ENCODE assay signal across 14 cellular contexts in the genomic region with DNA sequence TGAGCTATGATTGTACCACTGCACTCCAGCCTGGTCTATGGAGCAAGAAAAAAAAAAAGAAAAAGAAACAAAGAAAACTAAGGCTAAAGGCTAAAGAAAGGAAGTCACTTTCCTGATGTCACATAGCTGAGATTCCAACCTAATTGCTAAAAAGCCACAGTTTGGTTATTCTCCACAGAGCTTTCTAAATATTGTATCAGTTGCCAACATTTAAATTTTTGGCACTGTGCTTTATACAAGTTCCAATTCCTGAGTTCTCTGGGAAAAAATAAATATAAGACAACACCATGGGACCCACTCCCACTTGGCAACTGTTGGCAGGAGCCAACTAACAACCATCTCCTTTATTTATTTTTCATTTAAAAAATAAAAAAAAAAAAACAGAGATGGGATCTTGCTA. TPM values are rescaled to one million over a fixed set of nuclear protein-coding genes. Genes with fewer than 3 reads are reported as not detected.
DNase-seq lines count a peak whose midpoint lies in the region; ATAC-seq, FAIRE-seq and TF ChIP-seq lines count a peak whose summit lies in the region.
"Had no signal": no experiment of that assay in that cellular context is flagged by ENCODE, and none has a peak within 500 bp of the region (broad histone marks: within the 10 kb centered on the region; RNA-seq: fewer than 3 reads in every experiment).

No MANE protein-coding gene starts in this region.

- no peak for TF ChIP-seq EP300 in HepG2 (IDR thresholded peaks at IDR 0.05; ENCODE audit: low read depth in 2 of 2, low read length in 2 of 2)
- TF ChIP-seq EP300 in HepG2 (CRISPR knock-in tag; IDR thresholded peaks at IDR 0.05; ENCODE audit: borderline replicate concordance) = no peak

- TF ChIP-seq POLR2A in HepG2 (IDR thresholded peaks at IDR 0.05; ENCODE audit: insufficient read depth in 1 of 2, low read depth in 2 of 2, low read length in 2 of 2) = no peak

- TF ChIP-seq CTCF in liver (IDR thresholded peaks at IDR 0.05; ENCODE audit: low read depth, low read length, missing input control) = no peak
- no peak for TF ChIP-seq CTCF in HepG2 (CRISPR knock-in tag; IDR thresholded peaks at IDR 0.05)
- TF ChIP-seq CTCF in astrocyte of the spinal cord (IDR thresholded peaks at IDR 0.05; ENCODE audit: low read depth, low read length) = no peak
- TF ChIP-seq CTCF in kidney epithelial cell (IDR thresholded peaks at IDR 0.05; ENCODE audit: insufficient read depth, low read length, poor library complexity, severe bottlenecking) = no peak
- no peak for TF ChIP-seq CTCF in mesothelial cell of epicardium (IDR thresholded peaks at IDR 0.05; ENCODE audit: unreplicated experiment)

- POLR2A ChIA-PET in HepG2 (lab: Yijun Ruan, JAX) = no interaction called here

- no peak overlapping the region for H3K27ac Mint-ChIP-seq in mesothelial cell of epicardium
- H3K27ac Mint-ChIP-seq: activated naive CD8-positive, alpha-beta T cell treated with anti-CD3 and anti-CD28 coated beads, Interleukin-2, amount 10 ng/mL, durations not matched to agents 7 days and 5 days; nephron progenitor cell had no signal

- H3K27me3 ChIP-seq in liver (ENCODE audit: control insufficient read depth in 4 of 4, insufficient read depth in 4 of 4, low read length in 3 of 4) (no peaks in the 10 kb centered on the region), HepG2 (ENCODE audit: control insufficient read depth in 1 of 2, insufficient read depth in 2 of 2, low read length in 2 of 2) (no peaks in the 10 kb centered on the region), kidney epithelial cell (ENCODE audit: control insufficient read depth, insufficient read depth, low read length) (no peaks in the 10 kb centered on the region)

- DNase-seq in HepG2 (ENCODE audit: low spot score) (no peak), astrocyte of the spinal cord (ENCODE audit: low read depth, low spot score) (peak; percentile 69), kidney epithelial cell (ENCODE audit: low read depth) (peak; percentile 10), mesothelial cell of epicardium (ENCODE audit: low spot score in 2 of 2, unreplicated experiment in 2 of 2) (no peak), posterior vena cava (ENCODE audit: low spot score) (no peak)
- DNase-seq: 8988T; activated naive CD8-positive, alpha-beta T cell treated with anti-CD3 and anti-CD28 coated beads, Interleukin-2, amount 10 ng/mL, durations not matched to agents 7 days and 5 days; effector memory CD4-positive, alpha-beta T cell; nephron progenitor cell; T-helper 17 cell had no signal

- peaks cover 7% of the 10 kb centered on the region for H3K4me1 Mint-ChIP-seq in mesothelial cell of epicardium

- no peak overlapping the region for H3K4me3 Mint-ChIP-seq in mesothelial cell of epicardium
- H3K4me3 Mint-ChIP-seq: T-helper 17 cell had no signal

- no peak overlapping the region for H3K4me2 ChIP-seq in HepG2 (ENCODE audit: low read depth, low read length)

- no peaks in the 10 kb centered on the region for H4K20me1 ChIP-seq in HepG2 (ENCODE audit: insufficient read depth, low read length)

- H3K27me3 Mint-ChIP-seq in mesothelial cell of epicardium (ENCODE audit: low read depth) = no peaks in the 10 kb centered on the region
- H3K27me3 Mint-ChIP-seq: activated naive CD8-positive, alpha-beta T cell treated with anti-CD3 and anti-CD28 coated beads, Interleukin-2, amount 10 ng/mL, durations not matched to agents 7 days and 5 days; T-helper 17 cell had no signal

- H2AFZ ChIP-seq in HepG2 (ENCODE audit: low read length) = no peak overlapping the region

- peaks cover 0 to 21% (median 8%) of the 10 kb centered on the region in 4 donors for H3K36me3 ChIP-seq in liver (ENCODE audit: control insufficient read depth in 4 of 4, insufficient read depth in 3 of 4, low read depth in 1 of 4, low read length in 3 of 4)
- H3K36me3 ChIP-seq in HepG2 (replicated peaks in 1 of 2; ENCODE audit: control insufficient read depth in 1 of 2, insufficient read depth in 2 of 2, low read length in 2 of 2) = peaks cover 3 to 5% of the 10 kb centered on the region in 2 experiments; a peak in 2 of 5 replicates
- H3K36me3 ChIP-seq in kidney epithelial cell (ENCODE audit: control insufficient read depth, insufficient read depth, low read length) = no peaks in the 10 kb centered on the region

- H3K4me3 ChIP-seq in liver (ENCODE audit: low read depth in 1 of 3, low read length in 3 of 3) (no peak overlapping the region), HepG2 (replicated peaks in 1 of 3; ENCODE audit: insufficient read depth in 1 of 3, low read depth in 2 of 3, low read length in 3 of 3) (no peak overlapping the region), astrocyte of the spinal cord (ENCODE audit: low read depth, low read length) (no peak overlapping the region), kidney epithelial cell (ENCODE audit: low read depth, low read length) (no peak overlapping the region)

- H3K27ac ChIP-seq in liver (ENCODE audit: low read depth in 1 of 2, low read length in 2 of 2) (no peak overlapping the region), HepG2 (ENCODE audit: extremely low read length, insufficient read depth, low read length) (no peak overlapping the region)
- H3K27ac ChIP-seq: KMS-11 had no signal

- peaks cover 3% of the 10 kb centered on the region for H3K9me3 Mint-ChIP-seq in mesothelial cell of epicardium
- H3K9me3 Mint-ChIP-seq: activated naive CD8-positive, alpha-beta T cell treated with anti-CD3 and anti-CD28 coated beads, Interleukin-2, amount 10 ng/mL, durations not matched to agents 7 days and 5 days; nephron progenitor cell had no signal

- no peaks in the 10 kb centered on the region for H3K9me3 ChIP-seq in liver (ENCODE audit: control insufficient read depth in 4 of 4, low read length in 3 of 4)
- H3K9me3 ChIP-seq in HepG2 (ENCODE audit: low read length) = no peaks in the 10 kb centered on the region

- intact Hi-C loops in HepG2 (cut with micrococcal nuclease; ENCODE audit: unreplicated experiment) (no loop called here), posterior vena cava (cut with DNase I) (no loop called here)

- peaks cover 10% of the 10 kb centered on the region for H3K36me3 Mint-ChIP-seq in mesothelial cell of epicardium

- FAIRE-seq in HepG2 (lab: Jason Lieb, UNC) = no peak

- in situ Hi-C loops in HepG2 (cut with HindIII; ENCODE audit: extremely low pct_ligation_motif_present, low pct_unique_long_range_greater_than_20kb) (no loop called here), astrocyte of the spinal cord (cut with HindIII; ENCODE audit: low sequenced_read_pairs) (no loop called here)

- H3K9ac ChIP-seq in liver (ENCODE audit: low read depth in 1 of 2, low read length in 2 of 2) (no peak overlapping the region), HepG2 (ENCODE audit: insufficient read depth, low read depth, low read length) (no peak overlapping the region)
- H3K9ac ChIP-seq: KMS-11 had no signal

- peaks cover 0 to 4% (median 2%) of the 10 kb centered on the region in 4 donors for H3K4me1 ChIP-seq in liver (ENCODE audit: control insufficient read depth in 4 of 4, insufficient read depth in 4 of 4, low read length in 3 of 4)
- no peaks in the 10 kb centered on the region for H3K4me1 ChIP-seq in HepG2 (ENCODE audit: insufficient read depth, low read length)

- no TSS peak for BruUV-seq in HepG2 (replicated peaks; lab: Mats Ljungman, UMichigan)

- CTCF ChIA-PET in HepG2 (lab: Yijun Ruan, JAX; ENCODE audit: low intra/inter-chr PET ratio, low total read pairs) = no interaction called here

- ATAC-seq in HepG2 = no peak
- no peak for ATAC-seq in GM21717 (IDR thresholded peaks at IDR 0.05; ENCODE audit: unreplicated experiment)
- ATAC-seq in HG03442 (IDR thresholded peaks at IDR 0.05; ENCODE audit: unreplicated experiment) = no peak
- ATAC-seq: T-helper 17 cell had no signal

- TF ChIP-seq RAD21 in liver (IDR thresholded peaks at IDR 0.05) = no peak
- TF ChIP-seq RAD21 in HepG2 (CRISPR knock-in tag; IDR thresholded peaks at IDR 0.05) = no peak

- no peaks in the 10 kb centered on the region for H3K79me2 ChIP-seq in HepG2 (ENCODE audit: insufficient read depth, low read length)

RNA-seq across cellular contexts. Expression of gene LYPD3, which starts 11.2 kb away (rescaled TPM):
- total RNA-seq in liver = under 1 TPM; 0.08 to 0.09 TPM
- under 1 TPM; 0.26 to 0.38 TPM for polyA plus RNA-seq in liver
- total RNA-seq in HepG2 (2016; rRNA removed; fragmentation: Illumina TruSeq; extraction: Trizol) = 0.15 and 0.51 TPM in 2 replicates
- 0.20 TPM in 1 of 2 replicates, not detected in the other for total RNA-seq in HepG2 (2016; cell fraction: cytosol; rRNA removed; fragmentation: Illumina TruSeq; extraction: Trizol; ENCODE audit: low read depth)
- 0.24 and 0.35 TPM in 2 replicates for total RNA-seq in HepG2 (2016; cell fraction: insoluble cytoplasmic fraction; rRNA removed; fragmentation: Illumina TruSeq; extraction: Trizol)
- total RNA-seq in HepG2 (2016; cell fraction: membrane; rRNA removed; fragmentation: Illumina TruSeq; extraction: Trizol) = 0.25 and 0.38 TPM in 2 replicates
- 0.28 and 1.0 TPM in 2 replicates for total RNA-seq in HepG2 (2016; cell fraction: nucleus; rRNA removed; fragmentation: Illumina TruSeq; extraction: Trizol)
- 1.5 and 2.6 TPM in 2 replicates for polyA plus RNA-seq in HepG2 (2011; rRNA removed)
- 1.6 and 2.4 TPM in 2 replicates for polyA plus RNA-seq in HepG2 (2011; cell fraction: cytosol; rRNA removed)
- polyA plus RNA-seq in HepG2 (2011; cell fraction: nucleus; rRNA removed) = 2.4 and 2.8 TPM in 2 replicates
- 1.6 and 1.9 TPM in 2 replicates for polyA plus RNA-seq in HepG2 (2012)
- 0.33 and 0.83 TPM in 2 replicates for polyA plus RNA-seq in HepG2 (2016; cell fraction: cytosol; fragmentation: Illumina TruSeq; extraction: Trizol; ENCODE audit: low read depth)
- 0.90 and 1.0 TPM in 2 replicates for polyA plus RNA-seq in HepG2 (2016; cell fraction: insoluble cytoplasmic fraction; fragmentation: Illumina TruSeq; extraction: Trizol; ENCODE audit: low read depth)
- 0.80 and 1.0 TPM in 2 replicates for polyA plus RNA-seq in HepG2 (2016; cell fraction: membrane; fragmentation: Illumina TruSeq; extraction: Trizol; ENCODE audit: low read depth)
- 1.1 and 1.2 TPM in 2 replicates for polyA plus RNA-seq in HepG2 (2016; cell fraction: nucleus; fragmentation: Illumina TruSeq; extraction: Trizol; ENCODE audit: insufficient read depth, low read depth)
- 2.5 and 11.3 TPM in 2 replicates for polyA minus RNA-seq in HepG2 (2011; rRNA and poly(A)+ RNA removed; ENCODE audit: low replicate concordance)
- polyA minus RNA-seq in HepG2 (2011; cell fraction: cytosol; rRNA and poly(A)+ RNA removed) = 0.69 and 0.70 TPM in 2 replicates
- polyA minus RNA-seq in HepG2 (2011; cell fraction: nucleus; rRNA and poly(A)+ RNA removed) = 0.77 and 0.99 TPM in 2 replicates
- total RNA-seq in kidney epithelial cell = 0.33 and 0.62 TPM in 2 replicates
- 2.6 to 4.4 TPM (median 3.4 TPM) in 3 replicates for total RNA-seq in mesothelial cell of epicardium
- total RNA-seq in posterior vena cava = under 1 TPM; 0.52 to 0.60 TPM

RNA-seq across cellular contexts. Expression of gene PHLDB3, which starts 27.9 kb away (rescaled TPM):
- total RNA-seq in liver (10 to 100 TPM; 10.6 to 18.2 TPM), HepG2 (2016; rRNA removed; fragmentation: Illumina TruSeq; extraction: Trizol) (9.0 and 14.5 TPM in 2 replicates), kidney epithelial cell (15.8 and 23.0 TPM in 2 replicates), mesothelial cell of epicardium (28.0 to 31.4 TPM (median 28.2 TPM) in 3 replicates), posterior vena cava (1 to 10 TPM; 7.1 to 8.7 TPM)
- polyA plus RNA-seq in liver (10 to 100 TPM; 10.7 to 12.7 TPM), HepG2 (2011; rRNA removed) (11.3 and 14.2 TPM in 2 replicates)
- 2.3 and 3.9 TPM in 2 replicates for total RNA-seq in HepG2 (2016; cell fraction: cytosol; rRNA removed; fragmentation: Illumina TruSeq; extraction: Trizol; ENCODE audit: low read depth)
- total RNA-seq in HepG2 (2016; cell fraction: insoluble cytoplasmic fraction; rRNA removed; fragmentation: Illumina TruSeq; extraction: Trizol) = 7.0 and 14.8 TPM in 2 replicates
- total RNA-seq in HepG2 (2016; cell fraction: membrane; rRNA removed; fragmentation: Illumina TruSeq; extraction: Trizol) = 4.8 and 4.9 TPM in 2 replicates
- total RNA-seq in HepG2 (2016; cell fraction: nucleus; rRNA removed; fragmentation: Illumina TruSeq; extraction: Trizol) = 14.9 and 15.3 TPM in 2 replicates
- 7.0 and 9.5 TPM in 2 replicates for polyA plus RNA-seq in HepG2 (2011; cell fraction: cytosol; rRNA removed)
- polyA plus RNA-seq in HepG2 (2011; cell fraction: nucleus; rRNA removed) = 48.5 and 59.0 TPM in 2 replicates
- polyA plus RNA-seq in HepG2 (2012) = 9.8 and 10.4 TPM in 2 replicates
- 2.9 and 3.2 TPM in 2 replicates for polyA plus RNA-seq in HepG2 (2016; cell fraction: cytosol; fragmentation: Illumina TruSeq; extraction: Trizol; ENCODE audit: low read depth)
- polyA plus RNA-seq in HepG2 (2016; cell fraction: insoluble cytoplasmic fraction; fragmentation: Illumina TruSeq; extraction: Trizol; ENCODE audit: low read depth) = 10.2 and 10.8 TPM in 2 replicates
- 3.5 and 4.6 TPM in 2 replicates for polyA plus RNA-seq in HepG2 (2016; cell fraction: membrane; fragmentation: Illumina TruSeq; extraction: Trizol; ENCODE audit: low read depth)
- 27.3 and 35.6 TPM in 2 replicates for polyA plus RNA-seq in HepG2 (2016; cell fraction: nucleus; fragmentation: Illumina TruSeq; extraction: Trizol; ENCODE audit: insufficient read depth, low read depth)
- polyA minus RNA-seq in HepG2 (2011; rRNA and poly(A)+ RNA removed; ENCODE audit: low replicate concordance) = 4.6 and 12.1 TPM in 2 replicates
- 8.2 and 9.8 TPM in 2 replicates for polyA minus RNA-seq in HepG2 (2011; cell fraction: cytosol; rRNA and poly(A)+ RNA removed)
- polyA minus RNA-seq in HepG2 (2011; cell fraction: nucleus; rRNA and poly(A)+ RNA removed) = 19.8 and 21.6 TPM in 2 replicates

RNA-seq across cellular contexts. Expression of gene ETHE1, which starts 50.4 kb away (rescaled TPM):
- total RNA-seq in liver (10 to 100 TPM; 30.4 to 35.0 TPM), HepG2 (2016; rRNA removed; fragmentation: Illumina TruSeq; extraction: Trizol) (25.9 and 32.5 TPM in 2 replicates), kidney epithelial cell (77.8 and 80.4 TPM in 2 replicates), mesothelial cell of epicardium (26.8 to 29.0 TPM (median 27.9 TPM) in 3 replicates), posterior vena cava (10 to 100 TPM; 19.8 to 27.9 TPM)
- polyA plus RNA-seq in liver (10 to 100 TPM; 34.0 to 45.1 TPM), HepG2 (2011; rRNA removed) (58.4 and 67.9 TPM in 2 replicates)
- total RNA-seq in HepG2 (2016; cell fraction: cytosol; rRNA removed; fragmentation: Illumina TruSeq; extraction: Trizol; ENCODE audit: low read depth) = 17.2 and 20.2 TPM in 2 replicates
- total RNA-seq in HepG2 (2016; cell fraction: insoluble cytoplasmic fraction; rRNA removed; fragmentation: Illumina TruSeq; extraction: Trizol) = 27.1 and 33.1 TPM in 2 replicates
- 23.3 and 25.9 TPM in 2 replicates for total RNA-seq in HepG2 (2016; cell fraction: membrane; rRNA removed; fragmentation: Illumina TruSeq; extraction: Trizol)
- total RNA-seq in HepG2 (2016; cell fraction: nucleus; rRNA removed; fragmentation: Illumina TruSeq; extraction: Trizol) = 19.2 and 21.3 TPM in 2 replicates
- 53.8 and 78.5 TPM in 2 replicates for polyA plus RNA-seq in HepG2 (2011; cell fraction: cytosol; rRNA removed)
- polyA plus RNA-seq in HepG2 (2011; cell fraction: nucleus; rRNA removed) = 67.5 and 68.2 TPM in 2 replicates
- 22.1 and 28.3 TPM in 2 replicates for polyA plus RNA-seq in HepG2 (2012)
- 21.9 and 22.2 TPM in 2 replicates for polyA plus RNA-seq in HepG2 (2016; cell fraction: cytosol; fragmentation: Illumina TruSeq; extraction: Trizol; ENCODE audit: low read depth)
- 29.8 and 29.9 TPM in 2 replicates for polyA plus RNA-seq in HepG2 (2016; cell fraction: insoluble cytoplasmic fraction; fragmentation: Illumina TruSeq; extraction: Trizol; ENCODE audit: low read depth)
- polyA plus RNA-seq in HepG2 (2016; cell fraction: membrane; fragmentation: Illumina TruSeq; extraction: Trizol; ENCODE audit: low read depth) = 24.0 and 25.6 TPM in 2 replicates
- 27.5 and 29.5 TPM in 2 replicates for polyA plus RNA-seq in HepG2 (2016; cell fraction: nucleus; fragmentation: Illumina TruSeq; extraction: Trizol; ENCODE audit: insufficient read depth, low read depth)
- 60.6 and 68.2 TPM in 2 replicates for polyA minus RNA-seq in HepG2 (2011; rRNA and poly(A)+ RNA removed; ENCODE audit: low replicate concordance)
- 27.7 and 31.3 TPM in 2 replicates for polyA minus RNA-seq in HepG2 (2011; cell fraction: cytosol; rRNA and poly(A)+ RNA removed)
- polyA minus RNA-seq in HepG2 (2011; cell fraction: nucleus; rRNA and poly(A)+ RNA removed) = 15.2 and 19.4 TPM in 2 replicates

RNA-seq across cellular contexts. Expression of gene ZNF575, which starts 56.4 kb away (rescaled TPM):
- under 1 TPM; 0.08 to 0.09 TPM for total RNA-seq in liver
- polyA plus RNA-seq in liver = 1 to 10 TPM in 1 of 2 donors, under 1 TPM in 1; 0.88 to 1.0 TPM
- total RNA-seq in HepG2 (2016; rRNA removed; fragmentation: Illumina TruSeq; extraction: Trizol) = 0.27 TPM in 1 of 2 replicates, not detected in the other
- not detected in 2 replicates for total RNA-seq in HepG2 (2016; cell fraction: cytosol; rRNA removed; fragmentation: Illumina TruSeq; extraction: Trizol; ENCODE audit: low read depth)
- total RNA-seq in HepG2 (2016; cell fraction: insoluble cytoplasmic fraction; rRNA removed; fragmentation: Illumina TruSeq; extraction: Trizol) = 0.04 TPM in 1 of 2 replicates, not detected in the other
- 0.10 and 0.12 TPM in 2 replicates for total RNA-seq in HepG2 (2016; cell fraction: membrane; rRNA removed; fragmentation: Illumina TruSeq; extraction: Trizol)
- total RNA-seq in HepG2 (2016; cell fraction: nucleus; rRNA removed; fragmentation: Illumina TruSeq; extraction: Trizol) = not detected in 2 replicates
- 0.17 TPM in 2 replicates for polyA plus RNA-seq in HepG2 (2011; rRNA removed)
- polyA plus RNA-seq in HepG2 (2011; cell fraction: cytosol; rRNA removed) = 0.03 and 0.05 TPM in 2 replicates
- 0.19 and 0.43 TPM in 2 replicates for polyA plus RNA-seq in HepG2 (2011; cell fraction: nucleus; rRNA removed)
- 0.30 and 0.32 TPM in 2 replicates for polyA plus RNA-seq in HepG2 (2012)
- 0.27 and 0.37 TPM in 2 replicates for polyA plus RNA-seq in HepG2 (2016; cell fraction: cytosol; fragmentation: Illumina TruSeq; extraction: Trizol; ENCODE audit: low read depth)
- 0.32 and 0.36 TPM in 2 replicates for polyA plus RNA-seq in HepG2 (2016; cell fraction: insoluble cytoplasmic fraction; fragmentation: Illumina TruSeq; extraction: Trizol; ENCODE audit: low read depth)
- 0.44 and 0.72 TPM in 2 replicates for polyA plus RNA-seq in HepG2 (2016; cell fraction: membrane; fragmentation: Illumina TruSeq; extraction: Trizol; ENCODE audit: low read depth)
- polyA plus RNA-seq in HepG2 (2016; cell fraction: nucleus; fragmentation: Illumina TruSeq; extraction: Trizol; ENCODE audit: insufficient read depth, low read depth) = 0.77 TPM in 1 of 2 replicates, not detected in the other
- polyA minus RNA-seq in HepG2 (2011; rRNA and poly(A)+ RNA removed; ENCODE audit: low replicate concordance) = 0.23 and 0.32 TPM in 2 replicates
- 0.26 TPM in 1 of 2 replicates, not detected in the other for polyA minus RNA-seq in HepG2 (2011; cell fraction: cytosol; rRNA and poly(A)+ RNA removed)
- polyA minus RNA-seq in HepG2 (2011; cell fraction: nucleus; rRNA and poly(A)+ RNA removed) = 0.52 TPM in 1 of 2 replicates, not detected in the other
- not detected in 2 replicates for total RNA-seq in kidney epithelial cell
- total RNA-seq in mesothelial cell of epicardium = 2.3 to 2.8 TPM (median 2.6 TPM) in 3 replicates
- 1 to 10 TPM; 2.1 to 3.4 TPM for total RNA-seq in posterior vena cava

Comparison
In these comparisons a context has a peak if more than half of its experiments do, and no peak if none do; other contexts are left out.
1. DNase-seq: peak in astrocyte of the spinal cord (single experiment) and kidney epithelial cell (single experiment); none in HepG2 (single experiment), mesothelial cell of epicardium (0 of 2) and posterior vena cava (single experiment).